ENCODE assay signal across 7 cellular contexts in genomic region chr10:118459642-118460193, GRCh38.
DNase-seq lines count a peak whose midpoint lies in the region; ATAC-seq, FAIRE-seq and TF ChIP-seq lines count a peak whose summit lies in the region.

No MANE protein-coding gene starts in this region.

- RAD21 ChIA-PET in GM12878 (lab: Charles Lee; ENCODE audit: unreplicated experiment): interaction anchor here (0.8 to 4.9 kb wide), 8 partner anchors 24 to 1028 kb away, joined by 3 to 34 read pairs (median 4); no protein-coding TSS in a partner anchor

- FAIRE-seq in TTC549 (lab: Jason Lieb, UNC) (peak; percentile 64), GM12878 (lab: Jason Lieb, UNC) (peak; percentile 35)

- TF ChIP-seq EP300 in GM12878 (IDR thresholded peaks at IDR 0.05; ENCODE audit: borderline replicate concordance in 1 of 2, control insufficient read depth in 1 of 2, low read depth in 2 of 2, low read length in 2 of 2): no peak

- TF ChIP-seq CTCF in GM12874 (IDR thresholded peaks at IDR 0.05; ENCODE audit: insufficient read depth, low read depth, low read length) (peak; percentile 72), GM12878 (IDR thresholded peaks at IDR 0.05 in 2 of 3, conservative IDR thresholded peaks at IDR 0.05 in 1 of 3; ENCODE audit: control insufficient read depth in 2 of 3, extremely low read depth in 1 of 3, insufficient read depth in 1 of 3, low read depth in 3 of 3, low read length in 3 of 3) (peak; percentile 65 to 81 (median 75))

- H4K20me1 ChIP-seq in GM12878 (ENCODE audit: control insufficient read depth, insufficient read depth): no peaks in the 10 kb centered on the region

- ATAC-seq in HG02623 (IDR thresholded peaks at IDR 0.05; ENCODE audit: unreplicated experiment): peak; percentile 94
- ATAC-seq in GM12878: peak; percentile 94

- no peaks in the 10 kb centered on the region for H3K36me3 ChIP-seq in GM12878 (ENCODE audit: control insufficient read depth in 2 of 2, insufficient read depth in 2 of 2, low read length in 1 of 2)

- CTCF ChIA-PET in GM12878 (lab: Yijun Ruan, JAX): interaction anchor here (0.6 to 3.5 kb wide), 37 partner anchors 8 to 1244 kb away, joined by 3 to 30 read pairs (median 4); no protein-coding TSS in a partner anchor

- in situ Hi-C loops in GM12878 (cut with MboI): no loop called here

- BruUV-seq in GM12878 (replicated peaks; lab: Mats Ljungman, UMichigan): no TSS peak

- no peak overlapping the region for H3K4me3 ChIP-seq in GM12878

- peak; percentile 65 for TF ChIP-seq RAD21 in GM12878 (IDR thresholded peaks at IDR 0.05; ENCODE audit: insufficient read depth, low read depth, low read length)

- SMC1A ChIA-PET in GM12878 (lab: Charles Lee; ENCODE audit: uncharacterized antibody, unreplicated experiment): interaction anchor here (0.6 to 2.9 kb wide), 11 partner anchors 12 to 1018 kb away, joined by 3 to 12 read pairs (median 4); no protein-coding TSS in a partner anchor

- no peak for TF ChIP-seq POLR2A in GM12878 (IDR thresholded peaks at IDR 0.05; ENCODE audit: low read depth, low read length)

- intact Hi-C loops in GM12878 (cut with micrococcal nuclease; ENCODE audit: unreplicated experiment): loop anchor here (1.0 kb wide), 1 partner anchor 963 kb away; no protein-coding TSS in a partner anchor

- H3K27ac ChIP-seq in GM12878 (ENCODE audit: control insufficient read depth, insufficient read depth): no peak overlapping the region

- DNase-seq in NCI-H146 (lab: John Stamatoyannopoulos, UW) (peak; percentile 74), GM12878 (ENCODE audit: low read depth, low spot score) (no peak), iPS DF 19.7 (ENCODE audit: low read depth, low spot score) (peak; percentile 17), smooth muscle cell of the brain vasculature (ENCODE audit: low read depth, low spot score) (peak; percentile 32)

- no peaks in the 10 kb centered on the region for H3K9me3 ChIP-seq in GM12878 (replicated peaks; ENCODE audit: control insufficient read depth, insufficient read depth, low read length)

- H2AFZ ChIP-seq in GM12878 (ENCODE audit: control insufficient read depth, low read depth, low read length): no peak overlapping the region; the same call in 1 of the 2 replicates

- H3K27me3 ChIP-seq in GM12878 (replicated peaks in 1 of 2; ENCODE audit: control insufficient read depth in 2 of 2, insufficient read depth in 2 of 2, low read length in 1 of 2): peaks cover 0 to 3% of the 10 kb centered on the region in 2 experiments; a peak in 3 of 4 replicates

- H3K4me1 ChIP-seq in GM12878 (ENCODE audit: control insufficient read depth, insufficient read depth, low read length): no peaks in the 10 kb centered on the region

- WGBS in GM12878 (ENCODE audit: insufficient coverage, insufficient replicate concordance, low lambda C conversion rate, missing lambda C conversion rate): under 1% methylated on average over 10 of the region's 10 CpGs

- H3K9ac ChIP-seq in GM12878 (ENCODE audit: control insufficient read depth, insufficient read depth, low read length): no peak overlapping the region

- no peak overlapping the region for H3K4me2 ChIP-seq in GM12878 (ENCODE audit: control insufficient read depth, insufficient read depth)

- POLR2A ChIA-PET in GM12878 (lab: Charles Lee): no interaction called here

- H3K79me2 ChIP-seq in GM12878 (ENCODE audit: control insufficient read depth, insufficient read depth, low read length): no peaks in the 10 kb centered on the region

TF ChIP-seq in GM12878, 131 proteins besides CTCF, POLR2A, EP300 and RAD21:
- TF ChIP-seq MLLT1 (IDR thresholded peaks at IDR 0.05): no peak
- no peak for TF ChIP-seq BHLHE40 (IDR thresholded peaks at IDR 0.05; ENCODE audit: borderline replicate concordance in 1 of 2, low read depth in 2 of 2, low read length in 1 of 2)
- TF ChIP-seq SMC3 (IDR thresholded peaks at IDR 0.05; ENCODE audit: borderline replicate concordance, low read length): peak; percentile 57; the same call in 1 of the 2 replicates
